Comparison of ENCODE assay signal across 14 cellular contexts in the genomic region with DNA sequence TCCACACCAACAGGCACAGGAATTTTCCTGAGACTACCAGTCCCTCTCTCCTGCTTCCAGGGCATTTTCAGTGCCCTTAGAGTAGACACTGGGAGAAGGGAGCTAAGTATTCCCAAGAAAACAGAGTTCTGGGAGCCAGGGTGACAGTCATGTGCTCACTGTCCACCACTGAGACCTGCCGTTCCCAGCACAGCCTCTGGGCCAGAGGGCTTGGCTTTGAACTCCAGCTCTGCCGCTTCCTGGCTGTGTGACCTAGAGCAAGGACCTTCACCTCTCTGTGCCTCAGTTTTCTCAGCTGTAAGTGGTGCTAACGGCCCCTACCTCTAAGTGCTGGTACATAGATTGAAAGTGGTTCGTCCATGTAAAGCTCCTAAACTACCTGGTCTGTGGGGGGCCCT. TPM values are rescaled to one million over a fixed set of nuclear protein-coding genes. Genes with fewer than 3 reads are reported as not detected.
A peak's percentile ranks its signal among the peaks of the same experiment; 100 is the strongest.
DNase-seq lines count a peak whose midpoint lies in the region; ATAC-seq, FAIRE-seq and TF ChIP-seq lines count a peak whose summit lies in the region.
"Had no signal": no experiment of that assay in that cellular context is flagged by ENCODE, and none has a peak within 500 bp of the region (broad histone marks: within the 10 kb centered on the region; RNA-seq: fewer than 3 reads in every experiment).

No MANE protein-coding gene starts in this region.

- no peak overlapping the region for H3K18ac ChIP-seq in H1 (ENCODE audit: extremely low read depth, low read length)

- H4K20me1 ChIP-seq in H1 (replicated peaks in 1 of 2; ENCODE audit: control insufficient read depth in 1 of 2, insufficient read depth in 2 of 2, low read length in 2 of 2): peaks cover 0 to 3% of the 10 kb centered on the region in 2 experiments

- no peak overlapping the region for H3K14ac ChIP-seq in H1 (ENCODE audit: insufficient read length)

- intact Hi-C loops in breast epithelium (cut with DNase I; ENCODE audit: low total_unique reads) (loop anchor here (1.0 kb wide), 1 partner anchor 153 kb away; no protein-coding TSS in a partner anchor), MCF 10A (cut with micrococcal nuclease) (no loop called here), posterior cingulate gyrus (cut with DNase I) (loop anchor here (10.0 kb wide), 1 partner anchor 260 kb away; no protein-coding TSS in a partner anchor)

- H3K9ac ChIP-seq in SK-N-MC (ENCODE audit: insufficient read length) (no peak overlapping the region), H1 (replicated peaks in 1 of 4; ENCODE audit: extremely low read depth in 1 of 4, low read depth in 3 of 4, low read length in 3 of 4) (no peak overlapping the region)

- DNase-seq in breast epithelium (ENCODE audit: low spot score in 2 of 2) (no peak), MCF 10A (ENCODE audit: unreplicated experiment) (no peak), SK-N-MC (ENCODE audit: low read depth, low spot score) (no peak), H1 (ENCODE audit: low read depth in 1 of 2, low spot score in 2 of 2) (no peak), chondrocyte (ENCODE audit: low spot score) (no peak), posterior cingulate gyrus (no peak)
- DNase-seq in stimulated activated naive CD8-positive, alpha-beta T cell treated with anti-CD3 and anti-CD28 coated beads, Interleukin-15, amount 100 ng/mL, for 72 hours: peak in 1 of 2 donors; percentile 37
- DNase-seq: activated CD4-positive, alpha-beta T cell treated with anti-CD3 and anti-CD28 coated beads for 1 hour; cerebellar nuclear complex; SW 1271 had no signal

- H4K5ac ChIP-seq in H1 (ENCODE audit: insufficient read length, low read depth, low read length): no peak overlapping the region

- CTCF ChIA-PET in MCF 10A (lab: Yijun Ruan, JAX) (interaction anchor here (0.9 to 1.6 kb wide), 3 partner anchors 10 to 171 kb away, joined by 3 to 6 read pairs (median 3); partner anchors contain the start of gene EXOC7), H1 (lab: Charles Lee; ENCODE audit: partially characterized antibody) (interaction anchor here (0.6 to 3.6 kb wide), 22 partner anchors 11 to 359 kb away, joined by 3 to 32 read pairs (median 4); no protein-coding TSS in a partner anchor)

- peaks cover 6% of the 10 kb centered on the region for H3K4me1 Mint-ChIP-seq in MCF 10A (ENCODE audit: insufficient read depth, unreplicated experiment)
- peaks cover 91% of the 10 kb centered on the region for H3K4me1 Mint-ChIP-seq in stimulated activated naive CD8-positive, alpha-beta T cell treated with anti-CD3 and anti-CD28 coated beads, Interleukin-15, amount 100 ng/mL, for 72 hours
- peaks cover 5% of the 10 kb centered on the region for H3K4me1 Mint-ChIP-seq in chondrocyte (ENCODE audit: low read depth)

- no peak overlapping the region for H2AK5ac ChIP-seq in H1 (ENCODE audit: low read depth, low read length)

- H3K27me3 ChIP-seq in breast epithelium: no peaks in the 10 kb centered on the region
- no peaks in the 10 kb centered on the region for H3K27me3 ChIP-seq in H1 (replicated peaks in 1 of 4; ENCODE audit: control insufficient read depth in 3 of 4, extremely low read depth in 1 of 4, insufficient read depth in 3 of 4, low read length in 3 of 4)

- H4K91ac ChIP-seq in H1 (replicated peaks; ENCODE audit: insufficient read length, low read length): no peak overlapping the region

- no peak overlapping the region for H3K23ac ChIP-seq in H1 (ENCODE audit: insufficient read length)

- H2BK20ac ChIP-seq in H1 (ENCODE audit: low read length): no peak overlapping the region

- no peaks in the 10 kb centered on the region for H3K27me3 Mint-ChIP-seq in MCF 10A (ENCODE audit: insufficient read depth, unreplicated experiment)
- no peaks in the 10 kb centered on the region for H3K27me3 Mint-ChIP-seq in stimulated activated naive CD8-positive, alpha-beta T cell treated with anti-CD3 and anti-CD28 coated beads, Interleukin-15, amount 100 ng/mL, for 72 hours
- H3K27me3 Mint-ChIP-seq in chondrocyte (ENCODE audit: low read depth): no peaks in the 10 kb centered on the region

- no peaks in the 10 kb centered on the region for H3K79me1 ChIP-seq in H1 (ENCODE audit: low read depth, low read length)

- 89% methylated on average over 4 of the region's 4 CpGs; no CpG with 5 or more reads in 1 of the 2 experiments for WGBS in H1 (ENCODE audit: extremely low coverage in 1 of 2, insufficient coverage in 1 of 2, insufficient read length in 1 of 2, insufficient replicate concordance in 2 of 2, low coverage in 1 of 2, low lambda C conversion rate in 2 of 2, missing lambda C conversion rate in 1 of 2), 2 experiments

- TF ChIP-seq POLR2A in breast epithelium (IDR thresholded peaks at IDR 0.05): no peak
- no peak for TF ChIP-seq POLR2A in H1 (IDR thresholded peaks at IDR 0.05; ENCODE audit: control extremely low read depth in 1 of 2, low read depth in 2 of 2, low read length in 2 of 2)

- H3K27ac Mint-ChIP-seq in MCF 10A (ENCODE audit: low read depth, unreplicated experiment) (no peak overlapping the region), chondrocyte (ENCODE audit: unreplicated experiment) (no peak overlapping the region)
- H3K27ac Mint-ChIP-seq in stimulated activated naive CD8-positive, alpha-beta T cell treated with anti-CD3 and anti-CD28 coated beads, Interleukin-15, amount 100 ng/mL, for 72 hours: peak overlapping the region in 1 of 2 donors; percentile 100

- no peak overlapping the region for H3K4me2 ChIP-seq in H1 (ENCODE audit: insufficient read depth in 1 of 2, low read depth in 2 of 2, low read length in 2 of 2)

- H2BK12ac ChIP-seq in H1 (ENCODE audit: low read depth, low read length): 0 out of 2 replicates have a peak overlapping the region, but pooled peaks have one; percentile 50

- BruUV-seq in MCF 10A (replicated peaks; lab: Mats Ljungman, UMichigan): no TSS peak

- H2BK120ac ChIP-seq in H1 (replicated peaks; ENCODE audit: low read depth, low read length): no peak overlapping the region

- H3K9me3 Mint-ChIP-seq in MCF 10A (ENCODE audit: unreplicated experiment) (no peaks in the 10 kb centered on the region), chondrocyte (ENCODE audit: low read depth) (no peaks in the 10 kb centered on the region)
- H3K9me3 Mint-ChIP-seq in stimulated activated naive CD8-positive, alpha-beta T cell treated with anti-CD3 and anti-CD28 coated beads, Interleukin-15, amount 100 ng/mL, for 72 hours: no peaks in the 10 kb centered on the region

- no peak for TF ChIP-seq RAD21 in H1 (IDR thresholded peaks at IDR 0.05 in 1 of 2, conservative IDR thresholded peaks at IDR 0.05 in 1 of 2; ENCODE audit: low read depth in 2 of 2, low read length in 2 of 2)

- no peak for TF ChIP-seq EP300 in H1 (IDR thresholded peaks at IDR 0.05; ENCODE audit: borderline replicate concordance in 1 of 2, low read depth in 2 of 2, low read length in 2 of 2)

- H3K56ac ChIP-seq in H1 (replicated peaks; ENCODE audit: insufficient read length, low read depth, low read length): no peak overlapping the region

- H3K23me2 ChIP-seq in H1 (ENCODE audit: low read depth, low read length): peaks cover 3% of the 10 kb centered on the region; the same call in 1 of the 2 replicates

- no peak overlapping the region for H2BK5ac ChIP-seq in H1 (ENCODE audit: low read depth, low read length)

- H3K9me3 ChIP-seq in breast epithelium (no peaks in the 10 kb centered on the region), SK-N-MC (ENCODE audit: low read depth, low read length) (no peaks in the 10 kb centered on the region), H1 (ENCODE audit: insufficient read depth in 2 of 2, low read depth in 1 of 2, low read length in 1 of 2) (no peaks in the 10 kb centered on the region)

- no peak overlapping the region for H3K4me3 Mint-ChIP-seq in MCF 10A (ENCODE audit: unreplicated experiment)
- H3K4me3 Mint-ChIP-seq in stimulated activated naive CD8-positive, alpha-beta T cell treated with anti-CD3 and anti-CD28 coated beads, Interleukin-15, amount 100 ng/mL, for 72 hours: peak overlapping the region; percentile 13 to 91
- no peak overlapping the region for H3K4me3 Mint-ChIP-seq in chondrocyte (ENCODE audit: unreplicated experiment)

- H3K36me3 Mint-ChIP-seq in MCF 10A (ENCODE audit: insufficient read depth, unreplicated experiment) (peaks cover 25% of the 10 kb centered on the region), chondrocyte (ENCODE audit: low read depth) (peaks cover 4% of the 10 kb centered on the region)

- H3K4ac ChIP-seq in H1 (replicated peaks; ENCODE audit: insufficient read length, low read depth, low read length): no peak overlapping the region

- no peak overlapping the region for H4K8ac ChIP-seq in H1 (ENCODE audit: extremely low read depth, insufficient read depth, low read length)

- no peak for FAIRE-seq in H1 (lab: Jason Lieb, UNC)
- FAIRE-seq: endothelial cell of umbilical vein, HTR-8/SVneo, islet of Langerhans had no signal

- ATAC-seq in stimulated activated naive CD8-positive, alpha-beta T cell treated with anti-CD3 and anti-CD28 coated beads, Interleukin-15, amount 100 ng/mL, for 72 hours: no peak
- no peak for ATAC-seq in GM19463 (IDR thresholded peaks at IDR 0.05; ENCODE audit: unreplicated experiment)

- H3K4me3 ChIP-seq in breast epithelium (no peak overlapping the region), SK-N-MC (no peak overlapping the region), H1 (ENCODE audit: extremely low read depth in 1 of 4, insufficient read depth in 2 of 4, low read depth in 3 of 4, low read length in 4 of 4) (no peak overlapping the region)

- TF ChIP-seq CTCF in breast epithelium (IDR thresholded peaks at IDR 0.05): no peak
- no peak for TF ChIP-seq CTCF in MCF 10A (IDR thresholded peaks at IDR 0.05; ENCODE audit: unreplicated experiment)
- no peak for TF ChIP-seq CTCF in H1 (IDR thresholded peaks at IDR 0.05; ENCODE audit: control extremely low read depth in 1 of 3, insufficient read depth in 1 of 3, low read depth in 1 of 3, low read length in 3 of 3)
- TF ChIP-seq CTCF in chondrocyte (IDR thresholded peaks at IDR 0.05): no peak

- H3K4me1 ChIP-seq in breast epithelium (peaks cover 26 to 33% of the 10 kb centered on the region in 2 donors), H1 (replicated peaks in 1 of 4; ENCODE audit: control insufficient read depth in 3 of 4, insufficient read depth in 4 of 4, low read length in 3 of 4) (peaks cover 0 to 19% (median 13%) of the 10 kb centered on the region in 4 experiments; a peak in 6 of 7 replicates)

- H2BK15ac ChIP-seq in H1 (ENCODE audit: low read length): no peak overlapping the region

- H2AFZ ChIP-seq in H1 (ENCODE audit: low read length): no peak overlapping the region

- H3K79me2 ChIP-seq in H1 (ENCODE audit: control insufficient read depth in 1 of 2, insufficient read depth in 2 of 2, low read length in 2 of 2): peaks cover 0 to 1% of the 10 kb centered on the region in 2 experiments; a peak in 1 of 4 replicates

- POLR2A ChIA-PET in MCF 10A (lab: Yijun Ruan, JAX): interaction anchor here (0.6 to 0.8 kb wide), 3 partner anchors 8 to 347 kb away, joined by 3 to 4 read pairs (median 4); no protein-coding TSS in a partner anchor
- POLR2A ChIA-PET in H1 (lab: Charles Lee; ENCODE audit: partially characterized antibody): interaction anchor here (0.6 to 1.5 kb wide), 3 partner anchors 10 to 35 kb away, joined by 3 to 7 read pairs (median 6); partner anchors contain the start of gene UBALD2

- no peaks in the 10 kb centered on the region for H3K36me3 ChIP-seq in breast epithelium
- peaks cover 3% of the 10 kb centered on the region; the same call in 1 of the 2 replicates for H3K36me3 ChIP-seq in SK-N-MC (ENCODE audit: insufficient read depth, low read length)
- no peaks in the 10 kb centered on the region; a peak in 1 of 8 replicates for H3K36me3 ChIP-seq in H1 (ENCODE audit: control insufficient read depth in 2 of 4, insufficient read depth in 4 of 4, low read length in 3 of 4)

- peak overlapping the region; percentile 86 to 90 for H3K27ac ChIP-seq in breast epithelium
- 0 out of 2 replicates have a peak overlapping the region, but pooled peaks have one; percentile 9 for H3K27ac ChIP-seq in SK-N-MC
- H3K27ac ChIP-seq in H1 (ENCODE audit: low read depth, low read length): no peak overlapping the region

RNA-seq across cellular contexts. Expression of gene UBALD2, which starts 9.4 kb away (rescaled TPM):
- total RNA-seq in breast epithelium (10 to 100 TPM; 11.1 to 15.1 (median 13.0) TPM), MCF 10A (2022) (84.9 and 109 TPM in 2 replicates), chondrocyte (6.7 to 14.1 TPM (median 13.2 TPM) in 3 replicates)
- 22.6 and 25.6 TPM in 2 replicates for total RNA-seq in H1 (2021; fragmentation: NEBNext Ultra II Directional; extraction: Animal tissue kit (Norgen Biotek cat#: 25700))
- polyA plus RNA-seq in H1 (2011; rRNA removed): 17.8 and 26.8 TPM in 2 replicates
- polyA plus RNA-seq in H1 (2011; cell fraction: cytosol; rRNA removed): 11.6 TPM
- 20.6 TPM for polyA plus RNA-seq in H1 (2011; cell fraction: nucleus; rRNA removed)
- polyA plus RNA-seq in H1 (2012, experiment 1 of 2): 6.2 to 22.1 TPM (median 14.0 TPM) in 4 replicates
- polyA plus RNA-seq in H1 (2012, experiment 2 of 2): 27.4 TPM
- 22.2 TPM for polyA plus RNA-seq in H1 (2013, experiment 1 of 2)
- 20.6 TPM for polyA plus RNA-seq in H1 (2013, experiment 2 of 2)
- 4.8 and 7.9 TPM in 2 replicates for polyA minus RNA-seq in H1 (2011; rRNA and poly(A)+ RNA removed)
- polyA minus RNA-seq in H1 (2011; cell fraction: cytosol; rRNA and poly(A)+ RNA removed): 26.6 TPM
- 13.2 TPM for polyA minus RNA-seq in H1 (2011; cell fraction: nucleus; rRNA and poly(A)+ RNA removed)

RNA-seq across cellular contexts. Expression of gene QRICH2, which starts 33.5 kb away (rescaled TPM):
- total RNA-seq in breast epithelium (1 to 10 TPM; 3.0 to 4.3 (median 3.8) TPM), MCF 10A (2022) (0.56 and 3.2 TPM in 2 replicates), chondrocyte (4.7 to 5.2 TPM (median 5.0 TPM) in 3 replicates)
- 2.8 and 3.2 TPM in 2 replicates for total RNA-seq in H1 (2021; fragmentation: NEBNext Ultra II Directional; extraction: Animal tissue kit (Norgen Biotek cat#: 25700))
- 3.8 and 4.9 TPM in 2 replicates for polyA plus RNA-seq in H1 (2011; rRNA removed)
- 4.8 TPM for polyA plus RNA-seq in H1 (2011; cell fraction: cytosol; rRNA removed)
- polyA plus RNA-seq in H1 (2011; cell fraction: nucleus; rRNA removed): 18.4 TPM
- polyA plus RNA-seq in H1 (2012, experiment 1 of 2): 2.8 to 4.6 TPM (median 3.9 TPM) in 4 replicates
- 0.89 TPM for polyA plus RNA-seq in H1 (2012, experiment 2 of 2)
- polyA plus RNA-seq in H1 (2013, experiment 1 of 2): 1.4 TPM
- 1.0 TPM for polyA plus RNA-seq in H1 (2013, experiment 2 of 2)
- 10.8 and 11.1 TPM in 2 replicates for polyA minus RNA-seq in H1 (2011; rRNA and poly(A)+ RNA removed)
- polyA minus RNA-seq in H1 (2011; cell fraction: cytosol; rRNA and poly(A)+ RNA removed): 2.0 TPM
- 5.4 TPM for polyA minus RNA-seq in H1 (2011; cell fraction: nucleus; rRNA and poly(A)+ RNA removed)

RNA-seq across cellular contexts. Expression of gene RNF157, which starts 34.3 kb away (rescaled TPM):
- total RNA-seq in breast epithelium (1 to 10 TPM; 3.1 to 7.8 (median 4.3) TPM), MCF 10A (2022) (0.17 and 0.44 TPM in 2 replicates), chondrocyte (1.1 to 1.5 TPM (median 1.4 TPM) in 3 replicates)
- 13.4 and 14.9 TPM in 2 replicates for total RNA-seq in H1 (2021; fragmentation: NEBNext Ultra II Directional; extraction: Animal tissue kit (Norgen Biotek cat#: 25700))
- polyA plus RNA-seq in H1 (2011; rRNA removed): 16.7 and 20.2 TPM in 2 replicates
- 15.2 TPM for polyA plus RNA-seq in H1 (2011; cell fraction: cytosol; rRNA removed)
- polyA plus RNA-seq in H1 (2011; cell fraction: nucleus; rRNA removed): 17.4 TPM
- polyA plus RNA-seq in H1 (2012, experiment 1 of 2): 13.0 to 30.8 TPM (median 18.2 TPM) in 4 replicates
- polyA plus RNA-seq in H1 (2012, experiment 2 of 2): 10.9 TPM
- 9.3 TPM for polyA plus RNA-seq in H1 (2013, experiment 1 of 2)
- polyA plus RNA-seq in H1 (2013, experiment 2 of 2): 9.7 TPM
- polyA minus RNA-seq in H1 (2011; rRNA and poly(A)+ RNA removed): 27.8 and 31.8 TPM in 2 replicates
- 16.3 TPM for polyA minus RNA-seq in H1 (2011; cell fraction: cytosol; rRNA and poly(A)+ RNA removed)
- polyA minus RNA-seq in H1 (2011; cell fraction: nucleus; rRNA and poly(A)+ RNA removed): 15.9 TPM

Comparison
In these comparisons a context has a peak if more than half of its experiments do, and no peak if none do; other contexts are left out.
1. H3K4me3 Mint-ChIP-seq: peak in stimulated activated naive CD8-positive, alpha-beta T cell treated with anti-CD3 and anti-CD28 coated beads, Interleukin-15, amount 100 ng/mL, for 72 hours (2 of 2); none in MCF 10A (single experiment) and chondrocyte (single experiment).